ENCODE assay signal across 13 cellular contexts in the genomic region with DNA sequence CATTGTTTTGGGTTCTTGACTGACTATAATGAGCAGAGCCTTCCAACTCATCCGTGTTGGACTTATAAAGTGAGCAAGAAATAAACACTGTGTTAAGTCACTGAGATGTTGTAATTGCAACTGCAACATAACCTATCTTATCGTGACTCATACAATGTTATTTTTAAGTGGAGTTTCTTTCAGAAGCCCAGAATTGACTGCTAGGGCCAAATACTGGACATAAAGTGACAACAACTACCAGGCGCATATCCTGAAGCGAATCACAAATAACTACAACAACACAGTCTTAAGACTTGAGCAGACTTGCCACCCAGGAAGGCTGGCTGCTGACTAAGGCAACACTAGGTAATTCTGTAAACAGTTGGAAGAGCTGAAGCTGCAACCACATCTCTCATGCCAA.
DNase-seq lines count a peak whose midpoint lies in the region; ATAC-seq, FAIRE-seq and TF ChIP-seq lines count a peak whose summit lies in the region.
"Had no signal": no experiment of that assay in that cellular context is flagged by ENCODE, and none has a peak within 500 bp of the region (broad histone marks: within the 10 kb centered on the region; RNA-seq: fewer than 3 reads in every experiment).

No MANE protein-coding gene starts in this region.

- H3K9me3 Mint-ChIP-seq in astrocyte (ENCODE audit: unreplicated experiment) = peaks cover 3% of the 10 kb centered on the region
- peaks cover 2% of the 10 kb centered on the region for H3K9me3 Mint-ChIP-seq in activated CD8-positive, alpha-beta T cell treated with anti-CD3 and anti-CD28 coated beads for 36 hours

- no peak overlapping the region for H3K4me3 ChIP-seq in astrocyte (ENCODE audit: insufficient read depth, low read depth, low read length)
- no peak overlapping the region for H3K4me3 ChIP-seq in left ventricle myocardium inferior
- no peak overlapping the region for H3K4me3 ChIP-seq in thyroid gland (replicated peaks in 1 of 3)

- no peak for ATAC-seq in activated CD8-positive, alpha-beta T cell treated with anti-CD3 and anti-CD28 coated beads for 36 hours
- ATAC-seq in HG03571 (IDR thresholded peaks at IDR 0.05; ENCODE audit: unreplicated experiment) = no peak
- ATAC-seq: activated CD8-positive, alpha-beta T cell treated with anti-CD3 and anti-CD28 coated beads, Interleukin-2, amount 10 ng/mL, durations not matched to agents 7 days and 5 days; activated naive CD4-positive, alpha-beta T cell treated with anti-CD3 and anti-CD28 coated beads, Interleukin-2, amount 50 U/mL, for 72 hours; naive thymus-derived CD8-positive, alpha-beta T cell had no signal

- H3K27me3 Mint-ChIP-seq in astrocyte (ENCODE audit: low read depth, unreplicated experiment) = no peaks in the 10 kb centered on the region
- H3K27me3 Mint-ChIP-seq in activated CD8-positive, alpha-beta T cell treated with anti-CD3 and anti-CD28 coated beads for 36 hours = no peaks in the 10 kb centered on the region
- H3K27me3 Mint-ChIP-seq: naive thymus-derived CD8-positive, alpha-beta T cell had no signal

- H3K27ac ChIP-seq in astrocyte (ENCODE audit: low read depth, low read length) (no peak overlapping the region), left ventricle myocardium inferior (replicated peaks) (peak overlapping the region; percentile 19), thyroid gland (no peak overlapping the region)

- H3K9me3 ChIP-seq in astrocyte (ENCODE audit: insufficient read depth, low read depth, low read length) (no peaks in the 10 kb centered on the region), left ventricle myocardium inferior (replicated peaks) (peaks cover 15% of the 10 kb centered on the region), thyroid gland (no peaks in the 10 kb centered on the region)

- TF ChIP-seq CTCF in astrocyte (IDR thresholded peaks at IDR 0.05; ENCODE audit: insufficient read depth, low read depth, low read length) (no peak), left ventricle myocardium inferior (IDR thresholded peaks at IDR 0.05; ENCODE audit: borderline replicate concordance) (no peak), thyroid gland (IDR thresholded peaks at IDR 0.05) (no peak)
- TF ChIP-seq CTCF in activated CD8-positive, alpha-beta T cell treated with anti-CD3 and anti-CD28 coated beads for 36 hours (IDR thresholded peaks at IDR 0.05) = no peak

- H3K4me2 ChIP-seq in astrocyte (ENCODE audit: low read length) = no peak overlapping the region

- no peak for FAIRE-seq in astrocyte (lab: Jason Lieb, UNC)

- no peaks in the 10 kb centered on the region for H3K79me2 ChIP-seq in astrocyte (ENCODE audit: insufficient read depth, low read length)

- H3K4me1 Mint-ChIP-seq in astrocyte (ENCODE audit: low read depth, unreplicated experiment) = peaks cover 23% of the 10 kb centered on the region
- H3K4me1 Mint-ChIP-seq in activated CD8-positive, alpha-beta T cell treated with anti-CD3 and anti-CD28 coated beads for 36 hours (ENCODE audit: low read depth) = no peaks in the 10 kb centered on the region
- H3K4me1 Mint-ChIP-seq: naive thymus-derived CD8-positive, alpha-beta T cell had no signal

- H3K36me3 Mint-ChIP-seq in astrocyte (ENCODE audit: low read depth, unreplicated experiment) = no peaks in the 10 kb centered on the region
- H3K36me3 Mint-ChIP-seq in activated CD8-positive, alpha-beta T cell treated with anti-CD3 and anti-CD28 coated beads for 36 hours (ENCODE audit: low read depth) = no peaks in the 10 kb centered on the region
- H3K36me3 Mint-ChIP-seq: activated naive CD4-positive, alpha-beta T cell treated with anti-CD3 and anti-CD28 coated beads, Interleukin-2, amount 50 U/mL, for 72 hours; naive thymus-derived CD8-positive, alpha-beta T cell had no signal

- H3K27me3 ChIP-seq in astrocyte (ENCODE audit: insufficient read depth, low read length) (no peaks in the 10 kb centered on the region), left ventricle myocardium inferior (ENCODE audit: low read depth) (no peaks in the 10 kb centered on the region), thyroid gland (no peaks in the 10 kb centered on the region)

- 53 to 78% methylated on average over 4 of the region's 4 CpGs for WGBS in thyroid gland, 2 donors

- CTCF ChIA-PET in activated CD8-positive, alpha-beta T cell treated with anti-CD3 and anti-CD28 coated beads for 36 hours (lab: Charles Lee) = no interaction called here

- DNase-seq in HPDE6-E6E7 (ENCODE audit: extremely low spot score) (peak; percentile 75), astrocyte (ENCODE audit: low read depth) (peak; percentile 78), left ventricle myocardium inferior (no peak), stromal cell of bone marrow (ENCODE audit: low read depth) (peak; percentile 74), activated gamma-delta T cell (lab: John Stamatoyannopoulos, UW) (no peak), thyroid gland (no peak)
- DNase-seq in activated CD8-positive, alpha-beta T cell treated with anti-CD3 and anti-CD28 coated beads for 36 hours = no peak
- DNase-seq: activated CD8-positive, alpha-beta T cell treated with anti-CD3 and anti-CD28 coated beads, Interleukin-2, amount 10 ng/mL, durations not matched to agents 7 days and 5 days; DMS 273 treated with DMSO at 0.1 percent for 48 hours; naive thymus-derived CD8-positive, alpha-beta T cell; NCI-H146 had no signal

- no peak overlapping the region for H3K9ac ChIP-seq in astrocyte (ENCODE audit: low read length)

- TF ChIP-seq POLR2A in thyroid gland (IDR thresholded peaks at IDR 0.05) = no peak

- peak overlapping the region; percentile 48 for H3K27ac Mint-ChIP-seq in astrocyte (ENCODE audit: unreplicated experiment)
- H3K27ac Mint-ChIP-seq in activated CD8-positive, alpha-beta T cell treated with anti-CD3 and anti-CD28 coated beads for 36 hours = no peak overlapping the region
- H3K27ac Mint-ChIP-seq: activated CD8-positive, alpha-beta T cell treated with anti-CD3 and anti-CD28 coated beads, Interleukin-2, amount 10 ng/mL, durations not matched to agents 7 days and 5 days; activated naive CD4-positive, alpha-beta T cell treated with anti-CD3 and anti-CD28 coated beads, Interleukin-2, amount 50 U/mL, for 72 hours; naive thymus-derived CD8-positive, alpha-beta T cell had no signal

- H4K20me1 ChIP-seq in astrocyte (ENCODE audit: insufficient read depth, low read length) = no peaks in the 10 kb centered on the region

- POLR2A ChIA-PET in activated CD8-positive, alpha-beta T cell treated with anti-CD3 and anti-CD28 coated beads for 36 hours (lab: Charles Lee) = no interaction called here

- H3K4me1 ChIP-seq in astrocyte (ENCODE audit: insufficient read depth, low read length) = no peaks in the 10 kb centered on the region
- H3K4me1 ChIP-seq in left ventricle myocardium inferior = no peaks in the 10 kb centered on the region
- peaks cover 8 to 17% of the 10 kb centered on the region in 2 donors for H3K4me1 ChIP-seq in thyroid gland

- H3K4me3 Mint-ChIP-seq in astrocyte (ENCODE audit: unreplicated experiment) = no peak overlapping the region
- no peak overlapping the region for H3K4me3 Mint-ChIP-seq in activated CD8-positive, alpha-beta T cell treated with anti-CD3 and anti-CD28 coated beads for 36 hours
- H3K4me3 Mint-ChIP-seq: activated CD8-positive, alpha-beta T cell treated with anti-CD3 and anti-CD28 coated beads, Interleukin-2, amount 10 ng/mL, durations not matched to agents 7 days and 5 days; naive thymus-derived CD8-positive, alpha-beta T cell had no signal

- intact Hi-C loops in left ventricle myocardium inferior (cut with micrococcal nuclease) (no loop called here), thyroid gland (cut with DNase I) (no loop called here)
- intact Hi-C loops in activated CD8-positive, alpha-beta T cell treated with anti-CD3 and anti-CD28 coated beads for 36 hours (cut with micrococcal nuclease) = no loop called here

- H2AFZ ChIP-seq in astrocyte (ENCODE audit: low read depth, low read length) = no peak overlapping the region

- H3K36me3 ChIP-seq in astrocyte (ENCODE audit: insufficient read depth, low read length) (no peaks in the 10 kb centered on the region), left ventricle myocardium inferior (no peaks in the 10 kb centered on the region), thyroid gland (no peaks in the 10 kb centered on the region)

Comparison
In these comparisons a context has a peak if more than half of its experiments do, and no peak if none do; other contexts are left out.
1. DNase-seq: peak in HPDE6-E6E7 (single experiment), astrocyte (single experiment) and stromal cell of bone marrow (single experiment); none in left ventricle myocardium inferior (single experiment), activated gamma-delta T cell (single experiment), thyroid gland (0 of 2) and activated CD8-positive, alpha-beta T cell treated with anti-CD3 and anti-CD28 coated beads for 36 hours (single experiment).